ENCODE assay signal across 25 cellular contexts in the genomic region with DNA sequence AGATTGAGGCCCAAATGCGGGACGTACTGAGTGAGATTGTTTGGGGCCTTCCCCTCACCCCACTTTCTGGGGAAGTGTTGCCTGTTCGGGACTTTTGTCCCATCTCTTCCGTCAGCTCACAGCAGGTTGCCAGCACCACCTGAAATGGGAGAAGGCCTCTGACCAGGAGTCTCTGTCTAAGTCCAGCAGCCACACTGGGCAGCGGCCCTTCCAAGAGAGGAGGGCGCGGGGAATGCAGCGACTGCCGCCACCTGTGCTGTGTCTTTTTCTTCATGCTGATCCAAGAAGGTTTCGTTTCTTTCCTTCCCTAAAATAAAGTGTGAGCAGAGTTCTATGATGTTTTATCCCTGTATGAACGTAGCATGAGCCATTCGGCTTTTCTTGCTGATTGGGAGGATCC.
"Had no signal": no experiment of that assay in that cellular context is flagged by ENCODE, and none has a peak within 500 bp of the region (broad histone marks: within the 10 kb centered on the region; RNA-seq: fewer than 3 reads in every experiment).

No MANE protein-coding gene starts in this region.

- H3K27ac ChIP-seq: esophagus squamous epithelium, heart right ventricle, psoas muscle, sigmoid colon, stomach, thyroid gland had no signal

- H3K36me3 Mint-ChIP-seq: stimulated activated effector memory CD8-positive, alpha-beta T cell treated with anti-CD3 and anti-CD28 coated beads, Interleukin-12 subunit alpha, Interleukin-12 subunit beta, amount 100 ng/mL, for 72 hours had no signal

- DNase-seq: cerebellar nuclear complex; cortex of kidney; effector memory CD8-positive, alpha-beta T cell; erythroblast; esophagus squamous epithelium; foreskin melanocyte; glutamatergic neuron; heart right ventricle; hippocampal formation; kidney glomerular epithelial cell; mesenchymal stem cell; mucosa of descending colon; naive B cell; nephron progenitor cell; psoas muscle; right cardiac atrium; sigmoid colon; stimulated activated CD4-positive, alpha-beta T cell treated with anti-CD3 and anti-CD28 coated beads, Interleukin-2, amount 100 ng/mL, for 24 hours; stimulated activated CD4-positive, alpha-beta T cell treated with anti-CD3 and anti-CD28 coated beads, Interleukin-4, amount 100 ng/mL, for 24 hours; stimulated activated naive CD4-positive, alpha-beta T cell treated with Interleukin-2 at 50 U/mL for 16 hours; stomach; thyroid gland; trophoblast cell had no signal

- ATAC-seq: effector memory CD8-positive, alpha-beta T cell; heart right ventricle; mucosa of descending colon; right cardiac atrium; stimulated activated effector memory CD8-positive, alpha-beta T cell treated with anti-CD3 and anti-CD28 coated beads, Interleukin-12 subunit alpha, Interleukin-12 subunit beta, amount 100 ng/mL, for 72 hours had no signal

- H3K27me3 ChIP-seq: esophagus squamous epithelium, heart right ventricle, sigmoid colon, stomach, thyroid gland had no signal

- H3K9me3 ChIP-seq: esophagus squamous epithelium, heart right ventricle, mucosa of descending colon, psoas muscle, sigmoid colon, stomach, thyroid gland had no signal

- H3K9me3 Mint-ChIP-seq: effector memory CD8-positive, alpha-beta T cell; stimulated activated effector memory CD8-positive, alpha-beta T cell treated with anti-CD3 and anti-CD28 coated beads, Interleukin-12 subunit alpha, Interleukin-12 subunit beta, amount 100 ng/mL, for 72 hours had no signal

- H3K27ac Mint-ChIP-seq: mesothelial cell of epicardium; nephron progenitor cell; stimulated activated effector memory CD8-positive, alpha-beta T cell treated with anti-CD3 and anti-CD28 coated beads, Interleukin-12 subunit alpha, Interleukin-12 subunit beta, amount 100 ng/mL, for 72 hours had no signal

- H3K4me3 ChIP-seq: esophagus squamous epithelium, heart right ventricle, mucosa of descending colon, psoas muscle, sigmoid colon, stomach, thyroid gland had no signal

- H3K4me1 ChIP-seq: psoas muscle, sigmoid colon, thyroid gland had no signal

- H3K4me3 Mint-ChIP-seq: effector memory CD8-positive, alpha-beta T cell; mesothelial cell of epicardium; nephron progenitor cell; stimulated activated effector memory CD8-positive, alpha-beta T cell treated with anti-CD3 and anti-CD28 coated beads, Interleukin-12 subunit alpha, Interleukin-12 subunit beta, amount 100 ng/mL, for 72 hours had no signal

- H3K27me3 Mint-ChIP-seq: effector memory CD8-positive, alpha-beta T cell; naive B cell had no signal
